Comparison of ENCODE assay signal across 11 cellular contexts in genomic region chr1:114154963-114155322, GRCh38. TPM values are rescaled to one million over a fixed set of nuclear protein-coding genes. Genes with fewer than 3 reads are reported as not detected.
DNase-seq lines count a peak whose midpoint lies in the region; ATAC-seq and TF ChIP-seq lines count a peak whose summit lies in the region.
"Had no signal": no experiment of that assay in that cellular context is flagged by ENCODE, and none has a peak within 500 bp of the region (broad histone marks: within the 10 kb centered on the region; RNA-seq: fewer than 3 reads in every experiment).

No MANE protein-coding gene starts in this region.

- peaks cover 65% of the 10 kb centered on the region for H3K27me3 Mint-ChIP-seq in activated CD4-positive, alpha-beta T cell treated with anti-CD3 and anti-CD28 coated beads, Interleukin-2, amount 10 ng/mL, durations not matched to agents 24 days and 14 days

- peak; percentile 30 for DNase-seq in activated CD4-positive, alpha-beta T cell treated with anti-CD3 and anti-CD28 coated beads for 48 hours
- DNase-seq in activated CD4-positive, alpha-beta T cell treated with anti-CD3 and anti-CD28 coated beads, Interleukin-2, amount 10 ng/mL, durations not matched to agents 24 days and 14 days, result no peak
- DNase-seq in NCI-H446 treated with DMSO at 0.1 percent for 48 hours (lab: John Stamatoyannopoulos, UW), result peak; percentile 83
- DNase-seq in epithelial cell of esophagus (ENCODE audit: low read depth), result peak; percentile 49
- DNase-seq in psoas muscle, result peak in 1 of 2 donors; percentile 55
- no peak for DNase-seq in inferior parietal cortex (ENCODE audit: extremely low spot score)
- no peak for DNase-seq in activated CD4-positive, alpha-beta T cell treated with anti-CD3 and anti-CD28 coated beads, Interleukin-2, amount 50 U/mL, for 1 hour
- no peak for DNase-seq in mucosa of gallbladder (ENCODE audit: low spot score)
- DNase-seq: NCI-H1694 had no signal

- H3K36me3 Mint-ChIP-seq in activated CD4-positive, alpha-beta T cell treated with anti-CD3 and anti-CD28 coated beads, Interleukin-2, amount 10 ng/mL, durations not matched to agents 24 days and 14 days (ENCODE audit: low read depth), result no peaks in the 10 kb centered on the region

- H3K9me3 Mint-ChIP-seq in activated CD4-positive, alpha-beta T cell treated with anti-CD3 and anti-CD28 coated beads, Interleukin-2, amount 10 ng/mL, durations not matched to agents 24 days and 14 days, result no peaks in the 10 kb centered on the region
- H3K9me3 Mint-ChIP-seq: T-helper 2 cell treated with Interferon-gamma antibody and Interleukin-4, amounts not matched to agents 5 μg/mL and 100 μg/mL, for 36 hours had no signal

- peak; percentile 17 to 61 (median 36) for ATAC-seq in psoas muscle

- H3K4me3 Mint-ChIP-seq in activated CD4-positive, alpha-beta T cell treated with anti-CD3 and anti-CD28 coated beads, Interleukin-2, amount 10 ng/mL, durations not matched to agents 24 days and 14 days, result no peak overlapping the region
- H3K4me3 Mint-ChIP-seq: T-helper 2 cell treated with Interferon-gamma antibody and Interleukin-4, amounts not matched to agents 5 μg/mL and 100 μg/mL, for 36 hours had no signal

- H3K4me3 ChIP-seq in epithelial cell of esophagus (ENCODE audit: low read length) (no peak overlapping the region), psoas muscle (peak overlapping the region; percentile 31)

- peaks cover 2% of the 10 kb centered on the region for H3K4me1 Mint-ChIP-seq in activated CD4-positive, alpha-beta T cell treated with anti-CD3 and anti-CD28 coated beads, Interleukin-2, amount 10 ng/mL, durations not matched to agents 24 days and 14 days

- H3K9me3 ChIP-seq in psoas muscle, result no peaks in the 10 kb centered on the region
- H3K9me3 ChIP-seq: thoracic aorta had no signal

- WGBS in psoas muscle, 3 donors, result 4 to 6% (median 4%) methylated on average over 19 of the region's 19 CpGs

- H3K36me3 ChIP-seq in psoas muscle (ENCODE audit: insufficient read depth in 1 of 2, low read depth in 1 of 2), result no peaks in the 10 kb centered on the region
- H3K36me3 ChIP-seq: thoracic aorta had no signal

- no peak for TF ChIP-seq CTCF in epithelial cell of esophagus (IDR thresholded peaks at IDR 0.05; ENCODE audit: insufficient read depth, low read depth, low read length, missing control alignments)
- TF ChIP-seq CTCF in psoas muscle (IDR thresholded peaks at IDR 0.05), result no peak

- peaks cover 20% of the 10 kb centered on the region for H3K4me1 ChIP-seq in psoas muscle

- intact Hi-C loops in activated CD4-positive, alpha-beta T cell treated with anti-CD3 and anti-CD28 coated beads, Interleukin-2, amount 10 ng/mL, durations not matched to agents 24 days and 14 days (cut with micrococcal nuclease), result no loop called here
- intact Hi-C loops in psoas muscle (cut with DNase I), result loop anchor here in 1 of 2 donors (5.0 to 10.0 kb wide), 3 partner anchors 120 to 173 kb away; no protein-coding TSS in a partner anchor

- no peak overlapping the region for H3K27ac ChIP-seq in psoas muscle
- H3K27ac ChIP-seq: thoracic aorta had no signal

- peaks cover 0 to 60% (median 42%) of the 10 kb centered on the region in 3 donors for H3K27me3 ChIP-seq in psoas muscle (ENCODE audit: insufficient read depth in 3 of 3, low read length in 2 of 3)

- H3K27ac Mint-ChIP-seq in activated CD4-positive, alpha-beta T cell treated with anti-CD3 and anti-CD28 coated beads, Interleukin-2, amount 10 ng/mL, durations not matched to agents 24 days and 14 days, result no peak overlapping the region
- H3K27ac Mint-ChIP-seq: T-helper 2 cell treated with Interferon-gamma antibody and Interleukin-4, amounts not matched to agents 5 μg/mL and 100 μg/mL, for 36 hours had no signal

RNA-seq across cellular contexts. Expression of gene SYT6, which starts 1.3 kb away (rescaled TPM):
- total RNA-seq in activated CD4-positive, alpha-beta T cell treated with anti-CD3 and anti-CD28 coated beads, Interleukin-2, amount 10 ng/mL, durations not matched to agents 24 days and 14 days, result not detected in 2 replicates
- total RNA-seq in psoas muscle (under 1 TPM; 0.10 to 0.81 (median 0.47) TPM), mucosa of gallbladder (1.4 TPM)
- under 1 TPM; 0.03 to 0.42 (median 0.10) TPM for polyA plus RNA-seq in psoas muscle

Comparison
In these comparisons a context has a peak if more than half of its experiments do, and no peak if none do; other contexts are left out.
1. DNase-seq: peak in activated CD4-positive, alpha-beta T cell treated with anti-CD3 and anti-CD28 coated beads for 48 hours (single experiment), NCI-H446 treated with DMSO at 0.1 percent for 48 hours (single experiment) and epithelial cell of esophagus (single experiment); none in activated CD4-positive, alpha-beta T cell treated with anti-CD3 and anti-CD28 coated beads, Interleukin-2, amount 10 ng/mL, durations not matched to agents 24 days and 14 days (single experiment), inferior parietal cortex (single experiment), activated CD4-positive, alpha-beta T cell treated with anti-CD3 and anti-CD28 coated beads, Interleukin-2, amount 50 U/mL, for 1 hour (single experiment) and mucosa of gallbladder (single experiment).